Comparison of ENCODE assay signal across 7 cellular contexts in genomic region chr1:1033009-1033587, GRCh38. TPM values are rescaled to one million over a fixed set of nuclear protein-coding genes. Genes with fewer than 3 reads are reported as not detected.
DNase-seq lines count a peak whose midpoint lies in the region; ATAC-seq lines count a peak whose summit lies in the region.

No MANE protein-coding gene starts in this region.

- peak; percentile 74 for ATAC-seq in GM18519 (IDR thresholded peaks at IDR 0.05; ENCODE audit: low FRiP score, unreplicated experiment)
- ATAC-seq in HG03025 (IDR thresholded peaks at IDR 0.05; ENCODE audit: low FRiP score, unreplicated experiment): peak; percentile 71

- DNase-seq in NCI-H2227 (lab: John Stamatoyannopoulos, UW; ENCODE audit: unreplicated experiment) (peak; percentile 99), ecto neural progenitor cell (ENCODE audit: low spot score) (peak; percentile 97), lung microvascular endothelial cell (ENCODE audit: low read depth in 2 of 2) (peak; percentile 60 to 87)
- DNase-seq in activated CD4-positive, alpha-beta T cell treated with anti-CD3 and anti-CD28 coated beads, Interleukin-2, amount 50 U/mL, for 4 hours: peak; percentile 84 to 90
- peak; percentile 88 for DNase-seq in stimulated activated CD8-positive, alpha-beta memory T cell treated with anti-CD3 and anti-CD28 coated beads, Interleukin-12 subunit alpha, Interleukin-12 subunit beta, amount 100 ng/mL, for 4 hours (ENCODE audit: low read depth)

RNA-seq across cellular contexts. Expression of gene AGRN, which starts 13.2 kb away (rescaled TPM):
- 35.7 and 53.8 TPM in 2 replicates for total RNA-seq in lung microvascular endothelial cell

RNA-seq across cellular contexts. Expression of gene ISG15, which starts 19.8 kb away (rescaled TPM):
- total RNA-seq in lung microvascular endothelial cell: 109 TPM in 2 replicates

RNA-seq across cellular contexts. Expression of gene HES4, which starts 33.2 kb away (rescaled TPM):
- 23.3 and 24.8 TPM in 2 replicates for total RNA-seq in lung microvascular endothelial cell

RNA-seq across cellular contexts. Expression of gene RNF223, which starts 41.0 kb away (rescaled TPM):
- not detected in 2 replicates for total RNA-seq in lung microvascular endothelial cell

RNA-seq across cellular contexts. Expression of gene PERM1, which starts 51.2 kb away (rescaled TPM):
- not detected in 2 replicates for total RNA-seq in lung microvascular endothelial cell

Comparison
In these comparisons a context has a peak if more than half of its experiments do, and no peak if none do; other contexts are left out.
1. Peak in every context shown above with its lines: DNase-seq and ATAC-seq.